1 cellular context compared by ENCODE assay signal in genomic region chr15:66772967-66773873, GRCh38.
TF ChIP-seq lines count a peak whose summit lies in the region.

No MANE protein-coding gene starts in this region.

TF ChIP-seq in SK-N-SH, 30 proteins besides CTCF, POLR2A, EP300 and RAD21 (continued from another document):
- TF ChIP-seq REST (IDR thresholded peaks at IDR 0.05; ENCODE audit: low read depth, low read length): no peak
- no peak for TF ChIP-seq RXRA (IDR thresholded peaks at IDR 0.05; ENCODE audit: borderline replicate concordance, low read depth)
- TF ChIP-seq CHD2 (IDR thresholded peaks at IDR 0.05; ENCODE audit: low read length, partially characterized antibody): no peak
